ENCODE assay signal across 1 cellular context in genomic region chr2:11427224-11427623, GRCh38.
TF ChIP-seq lines count a peak whose summit lies in the region.

No MANE protein-coding gene starts in this region.

TF ChIP-seq in SK-N-SH, 30 proteins besides CTCF, POLR2A, EP300 and RAD21 (continued from another document):
- peak; percentile 53 for TF ChIP-seq CHD2 (IDR thresholded peaks at IDR 0.05; ENCODE audit: low read length, partially characterized antibody)
- no peak for TF ChIP-seq TEAD4 (IDR thresholded peaks at IDR 0.05; ENCODE audit: borderline replicate concordance, insufficient read depth)
